ENCODE assay signal across 8 cellular contexts in genomic region chr6:33425668-33426577, GRCh38. TPM values are rescaled to one million over a fixed set of nuclear protein-coding genes. Genes with fewer than 3 reads are reported as not detected.
DNase-seq lines count a peak whose midpoint lies in the region; ATAC-seq and TF ChIP-seq lines count a peak whose summit lies in the region.

No MANE protein-coding gene starts in this region.

- H3K36me3 Mint-ChIP-seq in T-helper 17 cell (ENCODE audit: low read depth): peaks cover 4% of the 10 kb centered on the region

- peak in 1 of 2 donors; percentile 55 for TF ChIP-seq POLR2A in uterus (IDR thresholded peaks at IDR 0.05)

- H3K36me3 ChIP-seq in uterus: no peaks in the 10 kb centered on the region

- H3K4me1 Mint-ChIP-seq in T-helper 17 cell: peaks cover 80% of the 10 kb centered on the region

- H3K27me3 Mint-ChIP-seq in T-helper 17 cell: no peaks in the 10 kb centered on the region

- H3K4me3 Mint-ChIP-seq in T-helper 17 cell: peak overlapping the region; percentile 99

- TF ChIP-seq CTCF in uterus (IDR thresholded peaks at IDR 0.05): peak; percentile 45 to 75 (median 66)

- H3K27ac Mint-ChIP-seq in T-helper 17 cell: peak overlapping the region; percentile 100

- H3K4me3 ChIP-seq in uterus: peak overlapping the region; percentile 67 to 71

- peak; percentile 16 to 91 (median 77) for DNase-seq in C1 segment of cervical spinal cord (lab: John Stamatoyannopoulos, UW)
- DNase-seq in MV-4-11 (lab: John Stamatoyannopoulos, UW): peak; percentile 70
- peak; percentile 74 to 82 (median 79) for DNase-seq in T-helper 17 cell
- DNase-seq in amygdala (lab: John Stamatoyannopoulos, UW): peak in 54 of 56 donors; percentile 32 to 86 (median 70)
- DNase-seq in left ventricle myocardium superior: peak; percentile 90
- peak; percentile 43 for DNase-seq in pulmonary artery endothelial cell (ENCODE audit: low read depth, low spot score)
- DNase-seq in uterus: peak; percentile 88 to 90

- no peaks in the 10 kb centered on the region for H3K9me3 ChIP-seq in T-helper 17 cell (ENCODE audit: control insufficient read depth, low read length, poor library complexity, severe bottlenecking)
- no peaks in the 10 kb centered on the region for H3K9me3 ChIP-seq in uterus

- ATAC-seq in GM19452 (IDR thresholded peaks at IDR 0.05; ENCODE audit: unreplicated experiment) (peak; percentile 38), T-helper 17 cell (peak; percentile 67), left ventricle myocardium superior (peak; percentile 83)

- intact Hi-C loops in left ventricle myocardium superior (cut with micrococcal nuclease): no loop called here
- intact Hi-C loops in uterus (cut with DNase I; ENCODE audit: low total_unique reads): loop anchor here (10.0 kb wide), 1 partner anchor 131 kb away; the partner anchor contains the start of gene RGL2

- H3K27ac ChIP-seq in uterus: peak overlapping the region; percentile 95 to 99

- peaks cover 14 to 18% of the 10 kb centered on the region in 2 donors for H3K4me1 ChIP-seq in uterus

- H3K27me3 ChIP-seq in uterus: no peaks in the 10 kb centered on the region

RNA-seq across cellular contexts. Expression of gene SYNGAP1, which starts 6.1 kb away (rescaled TPM):
- total RNA-seq in T-helper 17 cell (10 to 100 TPM; 82.3 to 83.9 TPM), left ventricle myocardium superior (6.2 TPM), pulmonary artery endothelial cell (1.5 and 2.2 TPM in 2 replicates), uterus (10 to 100 TPM; 11.5 to 67.6 (median 14.4) TPM)

RNA-seq across cellular contexts. Expression of gene CUTA, which starts 8.0 kb away (rescaled TPM):
- 100 to 1,000 TPM; 195 to 196 TPM for total RNA-seq in T-helper 17 cell
- total RNA-seq in left ventricle myocardium superior: 120 TPM
- total RNA-seq in pulmonary artery endothelial cell: 49.5 and 51.8 TPM in 2 replicates
- 100 to 1,000 TPM in 1 of 4 donors, 10 to 100 TPM in 3; 10.8 to 135 (median 72.7) TPM for total RNA-seq in uterus

RNA-seq across cellular contexts. Expression of gene PHF1, which starts 15.1 kb away (rescaled TPM):
- total RNA-seq in T-helper 17 cell: 100 to 1,000 TPM; 448 to 472 TPM
- total RNA-seq in left ventricle myocardium superior: 51.9 TPM
- total RNA-seq in pulmonary artery endothelial cell: 6.8 and 10.7 TPM in 2 replicates
- total RNA-seq in uterus: 100 to 1,000 TPM in 1 of 4 donors, 10 to 100 TPM in 3; 10.5 to 147 (median 35.3) TPM

RNA-seq across cellular contexts. Expression of gene ZBTB9, which starts 28.5 kb away (rescaled TPM):
- total RNA-seq in T-helper 17 cell: 1 to 10 TPM; 3.9 to 4.4 TPM
- total RNA-seq in left ventricle myocardium superior: 5.1 TPM
- 6.1 and 6.7 TPM in 2 replicates for total RNA-seq in pulmonary artery endothelial cell
- 10 to 100 TPM in 1 of 4 donors, 1 to 10 TPM in 1, under 1 TPM in 2; under 0.01 to 12.0 (median 4.7) TPM for total RNA-seq in uterus

RNA-seq across cellular contexts. Expression of gene KIFC1, which starts 34.3 kb away (rescaled TPM):
- total RNA-seq in T-helper 17 cell (1 to 10 TPM; 1.3 to 3.7 TPM), left ventricle myocardium superior (0.74 TPM), pulmonary artery endothelial cell (19.9 and 40.4 TPM in 2 replicates), uterus (10 to 100 TPM in 1 of 4 donors, 1 to 10 TPM in 1, not detected in 2; 1.8 to 20.0 TPM)

Comparison
In these comparisons a context has a peak if more than half of its experiments do, and no peak if none do; other contexts are left out.
1. Peak in every context shown above with its lines: DNase-seq, ATAC-seq, H3K4me3 ChIP-seq and H3K27ac ChIP-seq.